ENCODE assay signal across 8 cellular contexts in genomic region chr12:82357845-82358199, GRCh38. TPM values are rescaled to one million over a fixed set of nuclear protein-coding genes. Genes with fewer than 3 reads are reported as not detected.
A peak's percentile ranks its signal among the peaks of the same experiment; 100 is the strongest.
DNase-seq lines count a peak whose midpoint lies in the region; ATAC-seq, FAIRE-seq and TF ChIP-seq lines count a peak whose summit lies in the region.

No MANE protein-coding gene starts in this region.

- no peaks in the 10 kb centered on the region for H3K27me3 Mint-ChIP-seq in T-helper 17 cell

- peak overlapping the region; percentile 91 to 99 (median 96) for H3K9ac ChIP-seq in skeletal muscle tissue (ENCODE audit: low read depth in 1 of 3, low read length in 3 of 3)

- in situ Hi-C loops in HAP-1 (cut with MboI; ENCODE audit: low sequenced_read_pairs), result no loop called here

- no peak for FAIRE-seq in frontal cortex (lab: Jason Lieb, UNC)

- no peak for TF ChIP-seq CTCF in foreskin keratinocyte (conservative IDR thresholded peaks at IDR 0.05)

- peak in 1 of 2 experiments; percentile 9 for DNase-seq in HAP-1 (ENCODE audit: low spot score in 2 of 2)
- DNase-seq in T-helper 17 cell, result no peak
- DNase-seq in foreskin keratinocyte, result no peak
- no peak for DNase-seq in NCI-H526 (lab: John Stamatoyannopoulos, UW)
- DNase-seq in frontal cortex (ENCODE audit: low spot score in 2 of 2), result no peak
- DNase-seq in cerebellum (ENCODE audit: low spot score), result no peak
- no peak for DNase-seq in KG1 (lab: John Stamatoyannopoulos, UW)

- peaks cover 41% of the 10 kb centered on the region for H3K36me3 ChIP-seq in HAP-1 (replicated peaks)
- peaks cover 4 to 19% (median 10%) of the 10 kb centered on the region in 3 donors for H3K36me3 ChIP-seq in skeletal muscle tissue (ENCODE audit: control insufficient read depth in 3 of 3, insufficient read depth in 3 of 3, low read length in 3 of 3)

- ATAC-seq in T-helper 17 cell (no peak), foreskin keratinocyte (no peak)

- H3K27ac ChIP-seq in foreskin keratinocyte, result peak overlapping the region; percentile 84
- peak overlapping the region; percentile 91 for H3K27ac ChIP-seq in skeletal muscle tissue (ENCODE audit: low read depth, low read length)

- peaks cover 8% of the 10 kb centered on the region for H3K36me3 Mint-ChIP-seq in T-helper 17 cell (ENCODE audit: low read depth)

- peak overlapping the region; percentile 72 for H3K4me3 ChIP-seq in HAP-1
- H3K4me3 ChIP-seq in skeletal muscle tissue (ENCODE audit: low read length in 3 of 3), result peak overlapping the region; percentile 97 to 100 (median 98)

- peak overlapping the region; percentile 99 for H3K4me3 Mint-ChIP-seq in T-helper 17 cell

- H3K9me3 ChIP-seq in HAP-1 (no peaks in the 10 kb centered on the region), T-helper 17 cell (ENCODE audit: control insufficient read depth, low read length, poor library complexity, severe bottlenecking) (no peaks in the 10 kb centered on the region), skeletal muscle tissue (ENCODE audit: control insufficient read depth in 3 of 3, low read length in 3 of 3) (no peaks in the 10 kb centered on the region)

- H3K4me1 Mint-ChIP-seq in T-helper 17 cell, result peaks cover 35% of the 10 kb centered on the region

- peak overlapping the region; percentile 100 for H3K27ac Mint-ChIP-seq in T-helper 17 cell

- no peaks in the 10 kb centered on the region for H3K27me3 ChIP-seq in HAP-1 (ENCODE audit: low read depth)
- no peaks in the 10 kb centered on the region for H3K27me3 ChIP-seq in foreskin keratinocyte
- H3K27me3 ChIP-seq in skeletal muscle tissue (ENCODE audit: control insufficient read depth in 3 of 3, insufficient read depth in 3 of 3, low read length in 3 of 3), result no peaks in the 10 kb centered on the region

- H3K4me1 ChIP-seq in HAP-1, result peaks cover 14% of the 10 kb centered on the region
- H3K4me1 ChIP-seq in foreskin keratinocyte, result no peaks in the 10 kb centered on the region
- H3K4me1 ChIP-seq in skeletal muscle tissue (ENCODE audit: control insufficient read depth in 3 of 3, insufficient read depth in 3 of 3, low read length in 3 of 3), result peaks cover 16 to 36% (median 34%) of the 10 kb centered on the region in 3 donors

RNA-seq across cellular contexts. Expression of gene CCDC59, which starts 0.4 kb away (rescaled TPM):
- total RNA-seq in T-helper 17 cell (100 to 1,000 TPM; 113 to 119 TPM), foreskin keratinocyte (54.5 and 59.9 TPM in 2 replicates), skeletal muscle tissue (22.4 TPM), frontal cortex (31.8 TPM), cerebellum (25.6 TPM)
- polyA plus RNA-seq in foreskin keratinocyte, result 48.0 and 58.8 TPM in 2 replicates

RNA-seq across cellular contexts. Expression of gene METTL25, which starts 0.5 kb away (rescaled TPM):
- 10 to 100 TPM; 11.8 to 11.9 TPM for total RNA-seq in T-helper 17 cell
- total RNA-seq in foreskin keratinocyte, result 3.5 and 4.1 TPM in 2 replicates
- polyA plus RNA-seq in foreskin keratinocyte, result 2.7 and 2.8 TPM in 2 replicates
- 71.5 TPM for total RNA-seq in skeletal muscle tissue
- 28.1 TPM for total RNA-seq in frontal cortex
- total RNA-seq in cerebellum, result 20.2 TPM
